In the genomic region with DNA sequence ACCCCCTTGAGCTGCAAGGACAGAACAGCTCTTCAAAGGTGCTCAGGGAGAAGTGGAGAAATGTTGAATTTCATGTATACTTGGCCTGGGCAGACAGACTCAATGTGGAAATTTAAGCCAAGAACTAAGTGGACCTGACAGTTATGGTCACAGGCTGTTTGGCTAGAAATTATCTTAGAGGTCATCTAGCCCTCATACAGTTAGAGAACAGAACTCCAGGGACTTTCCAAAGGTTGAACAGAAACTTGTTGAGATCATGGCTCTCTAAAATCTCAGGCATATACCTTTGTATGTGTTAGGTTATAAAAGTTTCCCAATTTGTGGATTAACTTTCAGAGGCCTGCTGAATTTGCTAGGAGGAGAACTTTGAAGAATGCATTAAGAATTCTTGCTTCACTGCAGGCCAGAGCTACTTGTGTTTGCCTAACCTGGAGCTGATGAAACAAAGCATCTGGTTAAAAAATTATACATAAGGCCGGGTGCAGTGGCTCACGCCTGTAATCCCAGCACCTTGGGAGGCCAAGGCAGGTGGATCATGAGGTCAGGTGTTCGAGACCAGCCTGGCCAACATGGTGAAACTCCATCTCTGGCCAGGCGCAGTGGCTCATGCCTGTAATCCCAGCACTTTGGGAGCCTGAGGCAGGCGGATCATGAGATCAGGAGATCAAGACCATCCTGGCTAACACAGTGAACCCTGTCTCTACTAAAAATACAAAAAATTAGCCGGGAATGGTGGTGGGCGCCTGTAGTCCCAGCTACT, we compare ENCODE assay signal across 7 cellular contexts. TPM values are rescaled to one million over a fixed set of nuclear protein-coding genes. Genes with fewer than 3 reads are reported as not detected.
A peak's percentile ranks its signal among the peaks of the same experiment; 100 is the strongest.
DNase-seq lines count a peak whose midpoint lies in the region; ATAC-seq and TF ChIP-seq lines count a peak whose summit lies in the region.
"Not testable (repeated sequence)": the region's sequence is repeated elsewhere in the genome, so short reads cannot be mapped to it uniquely, and the experiment has no call there.

No MANE protein-coding gene starts in this region.

- not testable (repeated sequence) for TF ChIP-seq EP300 in stomach (IDR thresholded peaks at IDR 0.05)

- H2AFZ ChIP-seq in PC-9, result not testable (repeated sequence)

- ATAC-seq in HG02759 (IDR thresholded peaks at IDR 0.05; ENCODE audit: unreplicated experiment), result peak; percentile 36

- TF ChIP-seq POLR2A in stomach (IDR thresholded peaks at IDR 0.05), result not testable (repeated sequence)

- not testable (repeated sequence) for BruUV-seq in PC-9 (replicated peaks; lab: Mats Ljungman, UMichigan)

- not testable (repeated sequence) for H3K9ac ChIP-seq in liver (ENCODE audit: low read depth in 1 of 2, low read length in 2 of 2)

- H3K4me1 ChIP-seq in PC-9 (replicated peaks; ENCODE audit: insufficient read depth) (peaks cover 18% of the 10 kb centered on the region), liver (ENCODE audit: control insufficient read depth in 4 of 4, insufficient read depth in 4 of 4, low read length in 3 of 4) (peaks cover 3 to 19% (median 10%) of the 10 kb centered on the region in 4 donors), stomach (peaks cover 0 to 12% (median 1%) of the 10 kb centered on the region in 4 donors)

- not testable (repeated sequence) for H3K79me2 ChIP-seq in PC-9 (ENCODE audit: low read depth)

- H3K27me3 ChIP-seq in PC-9 (ENCODE audit: insufficient read depth, low read depth); liver (ENCODE audit: control insufficient read depth in 4 of 4, insufficient read depth in 4 of 4, low read length in 3 of 4); stomach: not testable (repeated sequence)

- not testable (repeated sequence) for H3K9me3 ChIP-seq in PC-9 (ENCODE audit: insufficient read depth, low read depth); liver (ENCODE audit: control insufficient read depth in 4 of 4, low read length in 3 of 4); stomach

- CTCF ChIA-PET in PC-9 (lab: Charles Lee), result not testable (repeated sequence)

- not testable (repeated sequence) for H3K4me2 ChIP-seq in PC-9

- peak overlapping the region; percentile 11; the same call in 1 of the 2 replicates for H3K27ac ChIP-seq in PC-9
- H3K27ac ChIP-seq in liver (ENCODE audit: low read depth in 1 of 2, low read length in 2 of 2), result peak overlapping the region; percentile 21 to 64
- peak overlapping the region in 4 of 5 donors; percentile 20 to 61 (median 52) for H3K27ac ChIP-seq in stomach

- not testable (repeated sequence) for H3K9me2 ChIP-seq in PC-9 (ENCODE audit: insufficient read depth)

- not testable (repeated sequence) for TF ChIP-seq CTCF in GM13976 (IDR thresholded peaks at IDR 0.05; ENCODE audit: borderline replicate concordance, control extremely low read depth, extremely low read depth, insufficient read depth, missing control alignments); PC-9 (conservative IDR thresholded peaks at IDR 0.05); fibroblast of the aortic adventitia (IDR thresholded peaks at IDR 0.05; ENCODE audit: insufficient read depth, low read length); liver (IDR thresholded peaks at IDR 0.05; ENCODE audit: low read depth, low read length, missing input control); stomach (IDR thresholded peaks at IDR 0.05)

- DNase-seq in GM13976 (ENCODE audit: low spot score) (peak; percentile 41), amniotic epithelial cell (ENCODE audit: low read depth) (peak; percentile 36), fibroblast of the aortic adventitia (ENCODE audit: low read depth) (peak; percentile 40)
- not testable (repeated sequence) for DNase-seq in PC-9, stomach

- WGBS in liver, result 75% methylated on average over 7 of the region's 7 CpGs
- WGBS in stomach, 5 donors, result 72 to 86% (median 78%) methylated on average over 7 of the region's 7 CpGs

- not testable (repeated sequence) for H4K20me1 ChIP-seq in PC-9 (ENCODE audit: insufficient read depth)

- not testable (repeated sequence) for H3K4me3 ChIP-seq in PC-9; fibroblast of the aortic adventitia (ENCODE audit: low read depth, low read length); liver (ENCODE audit: low read depth in 1 of 3, low read length in 3 of 3); stomach

- H3F3A ChIP-seq in PC-9 (ENCODE audit: insufficient read depth, low read depth), result peaks cover 19% of the 10 kb centered on the region

- intact Hi-C loops in PC-9 (cut with micrococcal nuclease; ENCODE audit: unreplicated experiment); stomach (cut with DNase I; ENCODE audit: low total_unique reads): not testable (repeated sequence)

- not testable (repeated sequence) for H3K36me3 ChIP-seq in PC-9 (ENCODE audit: low read depth); liver (ENCODE audit: control insufficient read depth in 4 of 4, insufficient read depth in 3 of 4, low read depth in 1 of 4, low read length in 3 of 4); stomach

- in situ Hi-C loops in GM13976 (cut with MboI; ENCODE audit: low sequenced_read_pairs, unreplicated experiment), result not testable (repeated sequence)

- POLR2A ChIA-PET in PC-9 (lab: Charles Lee; ENCODE audit: unreplicated experiment), result not testable (repeated sequence)

- TF ChIP-seq RAD21 in liver (IDR thresholded peaks at IDR 0.05), result peak in 1 of 2 donors; percentile 7

TF ChIP-seq in liver, 16 proteins besides CTCF, POLR2A, EP300 and RAD21:
- TF ChIP-seq HNF4A (conservative IDR thresholded peaks at IDR 0.05) (peak; percentile 43 to 45), YY1 (IDR thresholded peaks at IDR 0.05) (peak; percentile 30), RXRA (IDR thresholded peaks at IDR 0.05) (peak; percentile 21 to 29)
TF ChIP-seq in liver: peak in this region for 3; not testable (repeated sequence) for 13.

RNA-seq across cellular contexts. Expression of gene IL6ST, which starts 35.3 kb away (rescaled TPM):
- total RNA-seq in PC-9 (2021) (52.2 and 60.2 TPM in 2 replicates), fibroblast of the aortic adventitia (ENCODE audit: low replicate concordance) (696 and 1,116 TPM in 2 replicates), liver (100 to 1,000 TPM; 135 to 438 TPM), stomach (100 to 1,000 TPM in 3 of 5 donors, 10 to 100 TPM in 2; 33.0 to 466 (median 214) TPM)
- polyA plus RNA-seq in liver (10 to 100 TPM; 51.3 to 82.4 TPM), stomach (10 to 100 TPM; 18.5 to 22.4 (median 21.8) TPM)
